In genomic region chr12:788288-788687, GRCh38 we compare ENCODE assay signal across 14 cellular contexts.
"Had no signal": no experiment of that assay in that cellular context is flagged by ENCODE, and none has a peak within 500 bp of the region (broad histone marks: within the 10 kb centered on the region; RNA-seq: fewer than 3 reads in every experiment).

No MANE protein-coding gene starts in this region.

- FAIRE-seq: kidney had no signal

- H3K9me3 ChIP-seq: gastroesophageal sphincter, thyroid gland, uterus had no signal

- H3K4me3 ChIP-seq: gastroesophageal sphincter, thyroid gland, uterus had no signal

- H3K4me3 Mint-ChIP-seq: activated CD4-positive, alpha-beta memory T cell treated with anti-CD3 and anti-CD28 coated beads, Interleukin-2, amount 10 ng/mL, durations not matched to agents 7 days and 5 days; brain; neural crest cell had no signal

- H3K9me3 Mint-ChIP-seq: activated naive CD4-positive, alpha-beta T cell treated with anti-CD3 and anti-CD28 coated beads, Interleukin-2, amount 50 U/mL, for 24 hours; neural crest cell had no signal

- ATAC-seq: gastroesophageal sphincter, left ventricle myocardium superior had no signal

- H3K36me3 ChIP-seq: gastroesophageal sphincter, thyroid gland, uterus had no signal

- H3K27me3 Mint-ChIP-seq: activated CD4-positive, alpha-beta memory T cell treated with anti-CD3 and anti-CD28 coated beads, Interleukin-2, amount 10 ng/mL, durations not matched to agents 7 days and 5 days; activated naive CD4-positive, alpha-beta T cell treated with anti-CD3 and anti-CD28 coated beads, Interleukin-2, amount 50 U/mL, for 24 hours; brain had no signal

- H3K27me3 ChIP-seq: gastroesophageal sphincter, thyroid gland, uterus had no signal

- DNase-seq: activated CD4-positive, alpha-beta memory T cell treated with anti-CD3 and anti-CD28 coated beads, Interleukin-2, amount 10 ng/mL, durations not matched to agents 7 days and 5 days; activated CD4-positive, alpha-beta T cell treated with anti-CD3 and anti-CD28 coated beads for 1 hour; amniotic stem cell; effector CD4-positive, alpha-beta T cell; kidney; left ventricle myocardium superior; stimulated activated CD4-positive, alpha-beta T cell treated with anti-CD3 and anti-CD28 coated beads, Interleukin-4, amount 100 ng/mL, for 1 hour; T-helper 9 cell; thyroid gland; uterus had no signal

- H3K27ac ChIP-seq: gastroesophageal sphincter, thyroid gland, uterus had no signal
